ENCODE assay signal across 30 cellular contexts in the genomic region with DNA sequence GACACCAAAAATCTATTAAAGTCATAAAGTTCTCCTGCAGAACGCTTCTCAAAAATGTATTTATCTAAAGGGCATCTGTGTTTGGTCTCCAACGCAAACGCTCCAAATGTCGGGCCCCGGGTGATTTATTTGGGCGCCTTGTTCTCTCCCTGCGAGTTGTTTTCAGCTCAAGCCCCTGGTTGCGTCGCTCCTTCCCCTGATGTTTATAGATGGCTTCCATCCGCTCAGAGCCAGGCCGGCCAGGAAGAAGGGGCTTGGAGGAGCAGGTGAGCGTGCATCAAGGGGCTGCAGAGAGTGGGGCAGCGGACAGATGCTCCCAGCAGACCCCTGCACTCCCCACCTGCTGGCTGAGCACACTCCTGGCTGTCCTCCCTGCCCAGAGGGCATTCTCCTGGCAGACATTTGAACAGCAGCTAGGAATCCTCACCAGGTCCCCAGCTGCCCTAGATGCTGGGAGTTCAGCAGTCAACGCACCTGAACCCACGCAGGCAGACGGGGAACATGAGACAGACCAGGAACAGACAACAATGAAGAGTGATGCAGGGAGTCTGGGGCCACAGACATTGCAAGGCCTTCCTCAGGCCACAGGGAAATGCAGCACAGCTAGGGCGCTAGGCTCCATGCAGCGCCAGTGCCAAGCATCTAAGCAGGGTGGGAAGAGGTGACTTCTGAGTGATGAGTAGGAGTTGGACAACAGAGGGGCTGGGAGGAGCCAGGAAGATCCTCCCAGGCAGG. TPM values are rescaled to one million over a fixed set of nuclear protein-coding genes. Genes with fewer than 3 reads are reported as not detected.
"Had no signal": no experiment of that assay in that cellular context is flagged by ENCODE, and none has a peak within 500 bp of the region (broad histone marks: within the 10 kb centered on the region; RNA-seq: fewer than 3 reads in every experiment).

No MANE protein-coding gene starts in this region.

- H3K4me3 ChIP-seq: esophagus muscularis mucosa, lower lobe of right lung, ovary, skin epidermis, vagina had no signal

- H3K27ac ChIP-seq: esophagus muscularis mucosa, foreskin keratinocyte, lower lobe of right lung, neutrophil, ovary, skin epidermis, vagina had no signal

- H3K4me1 Mint-ChIP-seq: activated T-helper 17 cell treated with anti-CD3 and anti-CD28 coated beads, Interleukin-2, amount 50 U/mL, for 72 hours; stimulated activated effector memory CD8-positive, alpha-beta T cell treated with anti-CD3 and anti-CD28 coated beads, Interleukin-12 subunit alpha, Interleukin-12 subunit beta, amount 100 ng/mL, for 72 hours; stimulated activated naive CD8-positive, alpha-beta T cell treated with anti-CD3 and anti-CD28 coated beads, Interleukin-15, amount 100 ng/mL, for 72 hours had no signal

- H3K27me3 Mint-ChIP-seq: activated T-helper 17 cell treated with anti-CD3 and anti-CD28 coated beads, Interleukin-2, amount 50 U/mL, for 72 hours; natural killer cell treated with Interleukin-12 subunit alpha and Interleukin-12 subunit beta and Interleukin-15 and Interleukin-18, amount 100 ng/mL, for 72 hours had no signal

- H3K4me3 Mint-ChIP-seq: activated T-cell treated with anti-CD3 and anti-CD28 coated beads, Interleukin-2, amount 50 U/mL, for 4 hours; activated T-helper 17 cell treated with anti-CD3 and anti-CD28 coated beads, Interleukin-2, amount 50 U/mL, for 72 hours; dendritic cell treated with granulocyte-macrophage colony-stimulating factor and Interleukin-4, amounts not matched to agents 40 ng/mL and 50 ng/mL, for 4 days; endodermal cell; natural killer cell treated with Interleukin-12 subunit alpha and Interleukin-12 subunit beta and Interleukin-15 and Interleukin-18, amount 100 ng/mL, for 72 hours; stimulated activated effector memory CD8-positive, alpha-beta T cell treated with anti-CD3 and anti-CD28 coated beads, Interleukin-12 subunit alpha, Interleukin-12 subunit beta, amount 100 ng/mL, for 72 hours; stimulated activated naive CD8-positive, alpha-beta T cell treated with anti-CD3 and anti-CD28 coated beads, Interleukin-15, amount 100 ng/mL, for 72 hours; T-helper 2 cell treated with Interferon-gamma antibody and Interleukin-4, amounts not matched to agents 5 μg/mL and 100 μg/mL, for 36 hours; type B pancreatic cell had no signal

- ATAC-seq: activated T-cell treated with anti-CD3 and anti-CD28 coated beads, Interleukin-2, amount 50 U/mL, for 4 hours; activated T-helper 17 cell treated with anti-CD3 and anti-CD28 coated beads, Interleukin-2, amount 50 U/mL, for 72 hours; foreskin keratinocyte; lower lobe of right lung; natural killer cell treated with Interleukin-12 subunit alpha and Interleukin-12 subunit beta and Interleukin-15 and Interleukin-18, amount 100 ng/mL, for 72 hours; sciatic nerve; stimulated activated effector memory CD8-positive, alpha-beta T cell treated with anti-CD3 and anti-CD28 coated beads, Interleukin-12 subunit alpha, Interleukin-12 subunit beta, amount 100 ng/mL, for 72 hours; stimulated activated naive CD8-positive, alpha-beta T cell treated with anti-CD3 and anti-CD28 coated beads, Interleukin-15, amount 100 ng/mL, for 72 hours had no signal

- H3K36me3 ChIP-seq: esophagus muscularis mucosa, lower lobe of right lung, neutrophil, ovary, vagina had no signal

- H3K27me3 ChIP-seq: ovary, vagina had no signal

- H3K9me3 Mint-ChIP-seq: activated T-cell treated with anti-CD3 and anti-CD28 coated beads, Interleukin-2, amount 50 U/mL, for 4 hours; activated T-helper 17 cell treated with anti-CD3 and anti-CD28 coated beads, Interleukin-2, amount 50 U/mL, for 72 hours; dendritic cell treated with granulocyte-macrophage colony-stimulating factor and Interleukin-4, amounts not matched to agents 40 ng/mL and 50 ng/mL, for 4 days; endodermal cell; natural killer cell treated with Interleukin-12 subunit alpha and Interleukin-12 subunit beta and Interleukin-15 and Interleukin-18, amount 100 ng/mL, for 72 hours; stimulated activated effector memory CD8-positive, alpha-beta T cell treated with anti-CD3 and anti-CD28 coated beads, Interleukin-12 subunit alpha, Interleukin-12 subunit beta, amount 100 ng/mL, for 72 hours; stimulated activated naive CD8-positive, alpha-beta T cell treated with anti-CD3 and anti-CD28 coated beads, Interleukin-15, amount 100 ng/mL, for 72 hours; T-helper 2 cell treated with Interferon-gamma antibody and Interleukin-4, amounts not matched to agents 5 μg/mL and 100 μg/mL, for 36 hours; type B pancreatic cell had no signal

- H3K4me1 ChIP-seq: esophagus muscularis mucosa, foreskin keratinocyte, lower lobe of right lung, vagina had no signal

- H3K36me3 Mint-ChIP-seq: natural killer cell treated with Interleukin-12 subunit alpha and Interleukin-12 subunit beta and Interleukin-15 and Interleukin-18, amount 100 ng/mL, for 72 hours; stimulated activated effector memory CD8-positive, alpha-beta T cell treated with anti-CD3 and anti-CD28 coated beads, Interleukin-12 subunit alpha, Interleukin-12 subunit beta, amount 100 ng/mL, for 72 hours; type B pancreatic cell had no signal

- H3K27ac Mint-ChIP-seq: activated T-helper 17 cell treated with anti-CD3 and anti-CD28 coated beads, Interleukin-2, amount 50 U/mL, for 72 hours; dendritic cell treated with granulocyte-macrophage colony-stimulating factor and Interleukin-4, amounts not matched to agents 40 ng/mL and 50 ng/mL, for 4 days; endodermal cell; natural killer cell treated with Interleukin-12 subunit alpha and Interleukin-12 subunit beta and Interleukin-15 and Interleukin-18, amount 100 ng/mL, for 72 hours; progenitor cell of endocrine pancreas; stimulated activated effector memory CD8-positive, alpha-beta T cell treated with anti-CD3 and anti-CD28 coated beads, Interleukin-12 subunit alpha, Interleukin-12 subunit beta, amount 100 ng/mL, for 72 hours; stimulated activated naive CD8-positive, alpha-beta T cell treated with anti-CD3 and anti-CD28 coated beads, Interleukin-15, amount 100 ng/mL, for 72 hours; T-helper 2 cell treated with Interferon-gamma antibody and Interleukin-4, amounts not matched to agents 5 μg/mL and 100 μg/mL, for 36 hours; type B pancreatic cell had no signal

- DNase-seq: activated CD4-positive, alpha-beta T cell treated with anti-CD3 and anti-CD28 coated beads for 4 hours; activated CD4-positive, alpha-beta T cell treated with anti-CD3 and anti-CD28 coated beads, Interleukin-2, amount 50 U/mL, for 48 hours; activated CD4-positive, CD25-positive, alpha-beta regulatory T cell; activated CD8-positive, alpha-beta memory T cell treated with anti-CD3 and anti-CD28 coated beads, Interleukin-2, amount 50 U/mL, for 48 hours; activated gamma-delta T cell treated with Interleukin-2 at 50 U/mL for 16 hours; activated naive CD4-positive, alpha-beta T cell treated with anti-CD3 and anti-CD28 coated beads, Interleukin-2, amount 50 U/mL, for 16 hours; activated T-cell treated with anti-CD3 and anti-CD28 coated beads, Interleukin-2, amount 50 U/mL, for 4 hours; amniotic stem cell; central memory CD4-positive, alpha-beta T cell; endodermal cell; foreskin keratinocyte; lower lobe of right lung; mesenchymal stem cell; ovary; stimulated activated CD4-positive, alpha-beta T cell treated with anti-CD3 and anti-CD28 coated beads, Interleukin-4, amount 100 ng/mL, for 24 hours; stimulated activated naive CD8-positive, alpha-beta T cell treated with anti-CD3 and anti-CD28 coated beads, Interleukin-15, amount 100 ng/mL, for 72 hours; substantia nigra; T-helper 1 cell had no signal

- H3K9me3 ChIP-seq: esophagus muscularis mucosa, lower lobe of right lung, neutrophil, ovary, vagina had no signal

RNA-seq across cellular contexts. Expression of a gene that starts 7.9 kb away (rescaled TPM):
- total RNA-seq: natural killer cell treated with Interleukin-12 subunit alpha and Interleukin-12 subunit beta and Interleukin-15 and Interleukin-18, amount 100 ng/mL, for 72 hours had no signal
